Comparison of ENCODE assay signal across 9 cellular contexts in genomic region chr3:33131328-33132018, GRCh38. TPM values are rescaled to one million over a fixed set of nuclear protein-coding genes. Genes with fewer than 3 reads are reported as not detected.
A peak's percentile ranks its signal among the peaks of the same experiment; 100 is the strongest.
DNase-seq lines count a peak whose midpoint lies in the region; ATAC-seq, FAIRE-seq and TF ChIP-seq lines count a peak whose summit lies in the region.
"Had no signal": no experiment of that assay in that cellular context is flagged by ENCODE, and none has a peak within 500 bp of the region (broad histone marks: within the 10 kb centered on the region; RNA-seq: fewer than 3 reads in every experiment).

No MANE protein-coding gene starts in this region.

- peaks cover 0 to 12% (median 0%) of the 10 kb centered on the region in 3 donors for H3K4me1 ChIP-seq in gastroesophageal sphincter

- no peak overlapping the region for H3K27ac ChIP-seq in gastroesophageal sphincter

- no peak for TF ChIP-seq EP300 in gastroesophageal sphincter (IDR thresholded peaks at IDR 0.05)

- TF ChIP-seq CTCF in D721Med (IDR thresholded peaks at IDR 0.05; ENCODE audit: insufficient read depth, missing control alignments): peak; percentile 71
- TF ChIP-seq CTCF in gastroesophageal sphincter (IDR thresholded peaks at IDR 0.05): peak; percentile 63 to 81 (median 72)
- TF ChIP-seq CTCF in osteocyte (IDR thresholded peaks at IDR 0.05): peak; percentile 84

- no peaks in the 10 kb centered on the region for H3K9me3 Mint-ChIP-seq in osteocyte (ENCODE audit: unreplicated experiment)
- H3K9me3 Mint-ChIP-seq: activated naive CD4-positive, alpha-beta T cell treated with anti-CD3 and anti-CD28 coated beads, Interleukin-2, amount 50 U/mL, for 24 hours had no signal

- H3K9me3 ChIP-seq in gastroesophageal sphincter: no peaks in the 10 kb centered on the region

- peaks cover 5% of the 10 kb centered on the region for H3K4me1 Mint-ChIP-seq in osteocyte (ENCODE audit: unreplicated experiment)

- TF ChIP-seq POLR2A in gastroesophageal sphincter (IDR thresholded peaks at IDR 0.05): no peak

- H3K4me3 Mint-ChIP-seq in osteocyte (ENCODE audit: unreplicated experiment): no peak overlapping the region
- H3K4me3 Mint-ChIP-seq: activated naive CD4-positive, alpha-beta T cell treated with anti-CD3 and anti-CD28 coated beads, Interleukin-2, amount 50 U/mL, for 24 hours had no signal

- no peaks in the 10 kb centered on the region for H3K27me3 Mint-ChIP-seq in osteocyte (ENCODE audit: unreplicated experiment)
- H3K27me3 Mint-ChIP-seq: activated naive CD4-positive, alpha-beta T cell treated with anti-CD3 and anti-CD28 coated beads, Interleukin-2, amount 50 U/mL, for 24 hours had no signal

- DNase-seq in D721Med (ENCODE audit: insufficient read length, low spot score) (peak; percentile 64), NCI-H748 (lab: John Stamatoyannopoulos, UW; ENCODE audit: unreplicated experiment) (peak; percentile 56), osteocyte (ENCODE audit: extremely low spot score, unreplicated experiment) (no peak), DMS114 treated with DMSO at 0.1 percent for 48 hours (lab: John Stamatoyannopoulos, UW; ENCODE audit: unreplicated experiment) (no peak)
- DNase-seq in activated T-cell treated with anti-CD3 and anti-CD28 coated beads, Interleukin-2, amount 50 U/mL, for 1 hour: peak; percentile 22

- H3K36me3 Mint-ChIP-seq in osteocyte (ENCODE audit: unreplicated experiment): peaks cover 18% of the 10 kb centered on the region

- H3K27ac Mint-ChIP-seq in osteocyte (ENCODE audit: unreplicated experiment): no peak overlapping the region
- H3K27ac Mint-ChIP-seq: activated naive CD4-positive, alpha-beta T cell treated with anti-CD3 and anti-CD28 coated beads, Interleukin-2, amount 50 U/mL, for 24 hours had no signal

- ATAC-seq in GM19372 (IDR thresholded peaks at IDR 0.05; ENCODE audit: low read depth, unreplicated experiment): peak; percentile 78
- peak; percentile 83 for ATAC-seq in HG03432 (IDR thresholded peaks at IDR 0.05; ENCODE audit: unreplicated experiment)
- peak; percentile 50 for ATAC-seq in gastroesophageal sphincter

- 9 to 27% methylated on average over 6 of the region's 6 CpGs for whole genome bisulfite sequencing in gastroesophageal sphincter (ENCODE audit: low coverage in 1 of 2), 2 donors

- H3K4me3 ChIP-seq in gastroesophageal sphincter: no peak overlapping the region

- peaks cover 4 to 91% of the 10 kb centered on the region in 2 donors for H3K36me3 ChIP-seq in gastroesophageal sphincter

- H3K27me3 ChIP-seq in gastroesophageal sphincter: no peaks in the 10 kb centered on the region

- FAIRE-seq in D721Med (lab: Jason Lieb, UNC): peak; percentile 72

RNA-seq across cellular contexts. Expression of gene CRTAP, which starts 17.7 kb away (rescaled TPM):
- total RNA-seq in gastroesophageal sphincter: 100 to 1,000 TPM; 189 to 358 (median 292) TPM
- 308 and 332 TPM in 2 replicates for total RNA-seq in osteocyte

RNA-seq across cellular contexts. Expression of gene GLB1, which starts 34.5 kb away (rescaled TPM):
- 10 to 100 TPM; 30.2 to 38.0 (median 35.7) TPM for total RNA-seq in gastroesophageal sphincter
- 90.4 and 122 TPM in 2 replicates for total RNA-seq in osteocyte

RNA-seq across cellular contexts. Expression of gene TMPPE, which starts 34.5 kb away (rescaled TPM):
- total RNA-seq in gastroesophageal sphincter (1 to 10 TPM; 7.0 to 9.8 (median 8.6) TPM), osteocyte (10.0 and 10.3 TPM in 2 replicates)

Comparison
In these comparisons a context has a peak if more than half of its experiments do, and no peak if none do; other contexts are left out.
1. DNase-seq: peak in D721Med (single experiment), NCI-H748 (single experiment) and activated T-cell treated with anti-CD3 and anti-CD28 coated beads, Interleukin-2, amount 50 U/mL, for 1 hour (single experiment); none in osteocyte (single experiment) and DMS114 treated with DMSO at 0.1 percent for 48 hours (single experiment).
2. Peak in every context shown above with its lines, with median percentiles within 50 percentile points of each other: CTCF ChIP-seq and ATAC-seq.